In genomic region chr13:51240178-51240577, GRCh38 we compare ENCODE assay signal across 1 cellular context.
TF ChIP-seq lines count a peak whose summit lies in the region.

No MANE protein-coding gene starts in this region.

TF ChIP-seq in WTC11, 78 proteins besides CTCF, POLR2A, EP300 and RAD21 (continued from another document):
- no peak for TF ChIP-seq ZBTB43 (CRISPR knock-in tag; IDR thresholded peaks at IDR 0.05)
- no peak for TF ChIP-seq PRDM15 (CRISPR knock-in tag; IDR thresholded peaks at IDR 0.05)
- no peak for TF ChIP-seq NFATC4 (CRISPR knock-in tag; IDR thresholded peaks at IDR 0.05)
- TF ChIP-seq ZNF396 (CRISPR knock-in tag; IDR thresholded peaks at IDR 0.05; ENCODE audit: borderline replicate concordance) = no peak
- no peak for TF ChIP-seq ZMAT4 (CRISPR knock-in tag; IDR thresholded peaks at IDR 0.05)
- no peak for TF ChIP-seq GTF2I (CRISPR knock-in tag; conservative IDR thresholded peaks at IDR 0.05)
- no peak for TF ChIP-seq JAZF1 (CRISPR knock-in tag; IDR thresholded peaks at IDR 0.05)
- TF ChIP-seq CREB1 (CRISPR knock-in tag; IDR thresholded peaks at IDR 0.05) = no peak
- no peak for TF ChIP-seq PRRX2 (CRISPR knock-in tag; IDR thresholded peaks at IDR 0.05)
- no peak for TF ChIP-seq NR3C1 (CRISPR knock-in tag; conservative IDR thresholded peaks at IDR 0.05; ENCODE audit: low read depth)
- TF ChIP-seq ZNF232 (CRISPR knock-in tag; IDR thresholded peaks at IDR 0.05) = no peak
- no peak for TF ChIP-seq ZNF416 (CRISPR knock-in tag; IDR thresholded peaks at IDR 0.05)
- TF ChIP-seq E2F4 (CRISPR knock-in tag; IDR thresholded peaks at IDR 0.05; ENCODE audit: borderline replicate concordance, low read depth) = no peak
- TF ChIP-seq ZBTB21 (CRISPR knock-in tag; IDR thresholded peaks at IDR 0.05; ENCODE audit: borderline replicate concordance) = no peak
TF ChIP-seq in WTC11: peak in this region for 0.
